ENCODE assay signal across 8 cellular contexts in genomic region chr6:156777866-156778614, GRCh38. TPM values are rescaled to one million over a fixed set of nuclear protein-coding genes. Genes with fewer than 3 reads are reported as not detected.
A peak's percentile ranks its signal among the peaks of the same experiment; 100 is the strongest.
DNase-seq lines count a peak whose midpoint lies in the region; ATAC-seq and TF ChIP-seq lines count a peak whose summit lies in the region.

No MANE protein-coding gene starts in this region.

- ATAC-seq in HG03196 (IDR thresholded peaks at IDR 0.05; ENCODE audit: unreplicated experiment) (peak; percentile 11), heart right ventricle (peak; percentile 15 to 70 (median 26))
- ATAC-seq in activated naive CD4-positive, alpha-beta T cell treated with anti-CD3 and anti-CD28 coated beads, Interleukin-2, amount 50 U/mL, for 72 hours = peak; percentile 48 to 53

- TF ChIP-seq CTCF in heart right ventricle (IDR thresholded peaks at IDR 0.05) = no peak
- no peak for TF ChIP-seq CTCF in prostate gland (IDR thresholded peaks at IDR 0.05)
- TF ChIP-seq CTCF in vagina (IDR thresholded peaks at IDR 0.05) = no peak

- TF ChIP-seq POLR2A in prostate gland (IDR thresholded peaks at IDR 0.05) (peak; percentile 37), vagina (IDR thresholded peaks at IDR 0.05) (no peak)

- intact Hi-C loops in heart right ventricle (cut with DNase I) (loop anchor here in 9 of 10 donors (1.0 to 10.0 kb wide), 14 partner anchors 44 to 407 kb away; no protein-coding TSS in a partner anchor), prostate gland (cut with DNase I) (loop anchor here (2.0 to 5.0 kb wide), 4 partner anchors 57 to 404 kb away; no protein-coding TSS in a partner anchor), vagina (cut with DNase I) (loop anchor here (2.0 to 10.0 kb wide), 4 partner anchors 59 to 243 kb away; no protein-coding TSS in a partner anchor)

- 0 to 1% methylated on average over 65 to 85 of the region's 85 CpGs for WGBS in heart right ventricle, 2 donors
- 0% methylated on average over 18 of the region's 85 CpGs for WGBS in prostate gland

- peak overlapping the region; percentile 86 for H3K27ac ChIP-seq in SJCRH30
- H3K27ac ChIP-seq in heart right ventricle = peak overlapping the region; percentile 91 to 99 (median 96)
- H3K27ac ChIP-seq in prostate gland = peak overlapping the region; percentile 98 to 100
- H3K27ac ChIP-seq in vagina = peak overlapping the region; percentile 99

- peak overlapping the region; percentile 86 for H3K4me3 ChIP-seq in SJCRH30
- H3K4me3 ChIP-seq in heart right ventricle = peak overlapping the region; percentile 67 to 82 (median 74)
- peak overlapping the region; percentile 82 to 89 for H3K4me3 ChIP-seq in prostate gland
- H3K4me3 ChIP-seq in vagina = peak overlapping the region; percentile 91 to 92

- no peaks in the 10 kb centered on the region for H3K9me3 Mint-ChIP-seq in activated naive CD4-positive, alpha-beta T cell treated with anti-CD3 and anti-CD28 coated beads, Interleukin-2, amount 50 U/mL, for 72 hours

- peaks cover 0 to 10% of the 10 kb centered on the region in 2 donors for H3K36me3 Mint-ChIP-seq in activated naive CD4-positive, alpha-beta T cell treated with anti-CD3 and anti-CD28 coated beads, Interleukin-2, amount 50 U/mL, for 72 hours

- DNase-seq in SIG-M5 treated with dmso at 0.1 percent for 504 hours (lab: John Stamatoyannopoulos, UW; ENCODE audit: unreplicated experiment) (peak; percentile 16), SIG-M5 (lab: John Stamatoyannopoulos, UW) (no peak), SJCRH30 (peak; percentile 44 to 60), heart right ventricle (peak; percentile 40 to 61), prostate gland (ENCODE audit: low spot score) (peak; percentile 36), vagina (ENCODE audit: extremely low spot score in 2 of 2) (no peak)
- peak; percentile 61 to 70 for DNase-seq in activated naive CD4-positive, alpha-beta T cell treated with anti-CD3 and anti-CD28 coated beads, Interleukin-2, amount 50 U/mL, for 72 hours (ENCODE audit: low spot score in 2 of 2)

- H3K4me1 ChIP-seq in SJCRH30 (peaks cover 30% of the 10 kb centered on the region), heart right ventricle (peaks cover 0 to 51% (median 43%) of the 10 kb centered on the region in 9 donors), prostate gland (replicated peaks) (no peaks in the 10 kb centered on the region), vagina (peaks cover 48% of the 10 kb centered on the region)

- no peaks in the 10 kb centered on the region for H3K36me3 ChIP-seq in SJCRH30
- no peaks in the 10 kb centered on the region for H3K36me3 ChIP-seq in heart right ventricle
- H3K36me3 ChIP-seq in prostate gland = no peaks in the 10 kb centered on the region
- no peaks in the 10 kb centered on the region for H3K36me3 ChIP-seq in vagina

- H3K27ac Mint-ChIP-seq in activated naive CD4-positive, alpha-beta T cell treated with anti-CD3 and anti-CD28 coated beads, Interleukin-2, amount 50 U/mL, for 72 hours = peak overlapping the region; percentile 91 to 97

- no peaks in the 10 kb centered on the region for H3K9me3 ChIP-seq in SJCRH30 (replicated peaks)
- no peaks in the 10 kb centered on the region for H3K9me3 ChIP-seq in heart right ventricle
- no peaks in the 10 kb centered on the region for H3K9me3 ChIP-seq in prostate gland
- no peaks in the 10 kb centered on the region for H3K9me3 ChIP-seq in vagina

- H3K27me3 ChIP-seq in SJCRH30 = no peaks in the 10 kb centered on the region
- H3K27me3 ChIP-seq in heart right ventricle = no peaks in the 10 kb centered on the region
- H3K27me3 ChIP-seq in prostate gland (replicated peaks; ENCODE audit: insufficient read depth) = no peaks in the 10 kb centered on the region
- no peaks in the 10 kb centered on the region for H3K27me3 ChIP-seq in vagina

RNA-seq across cellular contexts. Expression of gene ARID1B, which starts 0.9 kb away (rescaled TPM):
- total RNA-seq in SJCRH30 (2014; rRNA removed; shearing (Covaris generic)) = 24.7 and 28.5 TPM in 2 replicates
- total RNA-seq in activated naive CD4-positive, alpha-beta T cell treated with anti-CD3 and anti-CD28 coated beads, Interleukin-2, amount 50 U/mL, for 72 hours = 10 to 100 TPM; 53.1 to 69.5 TPM
- 10 to 100 TPM; 39.0 to 63.2 (median 53.0) TPM for total RNA-seq in heart right ventricle
- 10 to 100 TPM; 11.2 to 14.5 TPM for polyA plus RNA-seq in heart right ventricle
- total RNA-seq in prostate gland = 10 to 100 TPM; 65.1 to 99.4 TPM
- total RNA-seq in vagina = 141 TPM

Comparison
In these comparisons a context has a peak if more than half of its experiments do, and no peak if none do; other contexts are left out.
1. DNase-seq: peak in SIG-M5 treated with dmso at 0.1 percent for 504 hours (single experiment), SJCRH30 (2 of 2), activated naive CD4-positive, alpha-beta T cell treated with anti-CD3 and anti-CD28 coated beads, Interleukin-2, amount 50 U/mL, for 72 hours (2 of 2), heart right ventricle (2 of 2) and prostate gland (single experiment); none in SIG-M5 (single experiment) and vagina (0 of 2).
2. Peak in every context shown above with its lines, with median percentiles within 50 percentile points of each other: ATAC-seq, H3K27ac ChIP-seq and H3K4me3 ChIP-seq.